1 cellular context compared by ENCODE assay signal in the genomic region with DNA sequence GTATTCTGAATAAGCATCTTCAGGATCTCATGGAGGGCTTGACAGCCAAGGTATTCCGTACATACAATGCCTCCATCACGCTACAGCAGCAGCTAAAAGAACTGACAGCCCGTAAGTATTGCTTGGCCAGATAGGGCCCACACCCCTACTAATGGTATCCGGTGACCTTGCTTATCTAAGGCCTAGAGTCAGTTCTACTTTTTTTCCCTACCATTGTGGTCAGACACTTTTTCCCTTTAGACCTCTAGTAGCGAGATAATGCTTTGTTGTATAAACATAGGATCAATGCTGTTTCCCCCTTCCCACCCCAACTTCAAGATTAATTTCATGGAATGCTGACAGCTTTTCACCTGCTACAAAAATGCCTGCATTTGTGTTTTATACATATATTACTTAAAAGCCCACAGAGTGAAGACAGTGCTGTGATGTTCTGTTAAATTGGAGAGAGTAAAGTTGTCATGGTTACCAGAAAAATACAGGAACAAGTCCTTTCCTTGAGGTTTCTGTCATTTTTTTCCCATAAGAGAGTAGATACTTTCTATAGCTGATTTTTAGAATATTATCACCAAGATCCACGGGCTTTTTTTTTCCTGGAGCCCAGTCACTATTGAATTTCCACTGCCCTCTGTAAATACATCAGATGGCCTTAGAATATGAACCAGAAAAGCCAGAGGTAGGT.
A peak's percentile ranks its signal among the peaks of the same experiment; 100 is the strongest.
TF ChIP-seq lines count a peak whose summit lies in the region.

No MANE protein-coding gene starts in this region.

TF ChIP-seq in K562, 482 proteins besides CTCF, POLR2A, EP300 and RAD21 (continued from another document and continues in another):
- TF ChIP-seq, protein P1, sequence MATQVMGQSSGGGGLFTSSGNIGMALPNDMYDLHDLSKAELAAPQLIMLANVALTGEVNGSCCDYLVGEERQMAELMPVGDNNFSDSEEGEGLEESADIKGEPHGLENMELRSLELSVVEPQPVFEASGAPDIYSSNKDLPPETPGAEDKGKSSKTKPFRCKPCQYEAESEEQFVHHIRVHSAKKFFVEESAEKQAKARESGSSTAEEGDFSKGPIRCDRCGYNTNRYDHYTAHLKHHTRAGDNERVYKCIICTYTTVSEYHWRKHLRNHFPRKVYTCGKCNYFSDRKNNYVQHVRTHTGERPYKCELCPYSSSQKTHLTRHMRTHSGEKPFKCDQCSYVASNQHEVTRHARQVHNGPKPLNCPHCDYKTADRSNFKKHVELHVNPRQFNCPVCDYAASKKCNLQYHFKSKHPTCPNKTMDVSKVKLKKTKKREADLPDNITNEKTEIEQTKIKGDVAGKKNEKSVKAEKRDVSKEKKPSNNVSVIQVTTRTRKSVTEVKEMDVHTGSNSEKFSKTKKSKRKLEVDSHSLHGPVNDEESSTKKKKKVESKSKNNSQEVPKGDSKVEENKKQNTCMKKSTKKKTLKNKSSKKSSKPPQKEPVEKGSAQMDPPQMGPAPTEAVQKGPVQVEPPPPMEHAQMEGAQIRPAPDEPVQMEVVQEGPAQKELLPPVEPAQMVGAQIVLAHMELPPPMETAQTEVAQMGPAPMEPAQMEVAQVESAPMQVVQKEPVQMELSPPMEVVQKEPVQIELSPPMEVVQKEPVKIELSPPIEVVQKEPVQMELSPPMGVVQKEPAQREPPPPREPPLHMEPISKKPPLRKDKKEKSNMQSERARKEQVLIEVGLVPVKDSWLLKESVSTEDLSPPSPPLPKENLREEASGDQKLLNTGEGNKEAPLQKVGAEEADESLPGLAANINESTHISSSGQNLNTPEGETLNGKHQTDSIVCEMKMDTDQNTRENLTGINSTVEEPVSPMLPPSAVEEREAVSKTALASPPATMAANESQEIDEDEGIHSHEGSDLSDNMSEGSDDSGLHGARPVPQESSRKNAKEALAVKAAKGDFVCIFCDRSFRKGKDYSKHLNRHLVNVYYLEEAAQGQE (CRISPR knock-in tag; IDR thresholded peaks at IDR 0.05; ENCODE audit: low read depth), result no peak
- no peak for TF ChIP-seq RHOXF2B (CRISPR knock-in tag; conservative IDR thresholded peaks at IDR 0.05)
- peak; percentile 92 for TF ChIP-seq NCOR1 (IDR thresholded peaks at IDR 0.05)
- peak; percentile 60 for TF ChIP-seq NFIC (IDR thresholded peaks at IDR 0.05)
- no peak for TF ChIP-seq HNRNPUL1 (IDR thresholded peaks at IDR 0.05; ENCODE audit: low read length)
- no peak for TF ChIP-seq BCL6 (CRISPR knock-in tag; IDR thresholded peaks at IDR 0.05)
- no peak for TF ChIP-seq NRF1 (conservative IDR thresholded peaks at IDR 0.05 in 1 of 2, IDR thresholded peaks at IDR 0.05 in 1 of 2)
- 0 out of 2 replicates have a peak, but pooled peaks have one; percentile 30 for TF ChIP-seq PHB2 (IDR thresholded peaks at IDR 0.05; ENCODE audit: low read depth)
- peak; percentile 72 for TF ChIP-seq NBN (IDR thresholded peaks at IDR 0.05; ENCODE audit: low read depth)
- TF ChIP-seq FOSL1 (tag; conservative IDR thresholded peaks at IDR 0.05), result peak; percentile 54; the same call in 1 of the 2 replicates
- TF ChIP-seq KAT2B (IDR thresholded peaks at IDR 0.05; ENCODE audit: low read depth, low read length), result no peak
- TF ChIP-seq, protein P2, sequence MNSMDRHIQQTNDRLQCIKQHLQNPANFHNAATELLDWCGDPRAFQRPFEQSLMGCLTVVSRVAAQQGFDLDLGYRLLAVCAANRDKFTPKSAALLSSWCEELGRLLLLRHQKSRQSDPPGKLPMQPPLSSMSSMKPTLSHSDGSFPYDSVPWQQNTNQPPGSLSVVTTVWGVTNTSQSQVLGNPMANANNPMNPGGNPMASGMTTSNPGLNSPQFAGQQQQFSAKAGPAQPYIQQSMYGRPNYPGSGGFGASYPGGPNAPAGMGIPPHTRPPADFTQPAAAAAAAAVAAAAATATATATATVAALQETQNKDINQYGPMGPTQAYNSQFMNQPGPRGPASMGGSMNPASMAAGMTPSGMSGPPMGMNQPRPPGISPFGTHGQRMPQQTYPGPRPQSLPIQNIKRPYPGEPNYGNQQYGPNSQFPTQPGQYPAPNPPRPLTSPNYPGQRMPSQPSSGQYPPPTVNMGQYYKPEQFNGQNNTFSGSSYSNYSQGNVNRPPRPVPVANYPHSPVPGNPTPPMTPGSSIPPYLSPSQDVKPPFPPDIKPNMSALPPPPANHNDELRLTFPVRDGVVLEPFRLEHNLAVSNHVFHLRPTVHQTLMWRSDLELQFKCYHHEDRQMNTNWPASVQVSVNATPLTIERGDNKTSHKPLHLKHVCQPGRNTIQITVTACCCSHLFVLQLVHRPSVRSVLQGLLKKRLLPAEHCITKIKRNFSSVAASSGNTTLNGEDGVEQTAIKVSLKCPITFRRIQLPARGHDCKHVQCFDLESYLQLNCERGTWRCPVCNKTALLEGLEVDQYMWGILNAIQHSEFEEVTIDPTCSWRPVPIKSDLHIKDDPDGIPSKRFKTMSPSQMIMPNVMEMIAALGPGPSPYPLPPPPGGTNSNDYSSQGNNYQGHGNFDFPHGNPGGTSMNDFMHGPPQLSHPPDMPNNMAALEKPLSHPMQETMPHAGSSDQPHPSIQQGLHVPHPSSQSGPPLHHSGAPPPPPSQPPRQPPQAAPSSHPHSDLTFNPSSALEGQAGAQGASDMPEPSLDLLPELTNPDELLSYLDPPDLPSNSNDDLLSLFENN (IDR thresholded peaks at IDR 0.05; ENCODE audit: low read depth in 2 of 2, low read length in 2 of 2), result peak in 1 of 2 experiments; percentile 73; a peak in 1 of 4 replicates
- peak; percentile 80 for TF ChIP-seq SMAD4 (CRISPR knock-in tag; conservative IDR thresholded peaks at IDR 0.05)
- no peak for TF ChIP-seq MCM3 (IDR thresholded peaks at IDR 0.05)
- TF ChIP-seq, protein P3, sequence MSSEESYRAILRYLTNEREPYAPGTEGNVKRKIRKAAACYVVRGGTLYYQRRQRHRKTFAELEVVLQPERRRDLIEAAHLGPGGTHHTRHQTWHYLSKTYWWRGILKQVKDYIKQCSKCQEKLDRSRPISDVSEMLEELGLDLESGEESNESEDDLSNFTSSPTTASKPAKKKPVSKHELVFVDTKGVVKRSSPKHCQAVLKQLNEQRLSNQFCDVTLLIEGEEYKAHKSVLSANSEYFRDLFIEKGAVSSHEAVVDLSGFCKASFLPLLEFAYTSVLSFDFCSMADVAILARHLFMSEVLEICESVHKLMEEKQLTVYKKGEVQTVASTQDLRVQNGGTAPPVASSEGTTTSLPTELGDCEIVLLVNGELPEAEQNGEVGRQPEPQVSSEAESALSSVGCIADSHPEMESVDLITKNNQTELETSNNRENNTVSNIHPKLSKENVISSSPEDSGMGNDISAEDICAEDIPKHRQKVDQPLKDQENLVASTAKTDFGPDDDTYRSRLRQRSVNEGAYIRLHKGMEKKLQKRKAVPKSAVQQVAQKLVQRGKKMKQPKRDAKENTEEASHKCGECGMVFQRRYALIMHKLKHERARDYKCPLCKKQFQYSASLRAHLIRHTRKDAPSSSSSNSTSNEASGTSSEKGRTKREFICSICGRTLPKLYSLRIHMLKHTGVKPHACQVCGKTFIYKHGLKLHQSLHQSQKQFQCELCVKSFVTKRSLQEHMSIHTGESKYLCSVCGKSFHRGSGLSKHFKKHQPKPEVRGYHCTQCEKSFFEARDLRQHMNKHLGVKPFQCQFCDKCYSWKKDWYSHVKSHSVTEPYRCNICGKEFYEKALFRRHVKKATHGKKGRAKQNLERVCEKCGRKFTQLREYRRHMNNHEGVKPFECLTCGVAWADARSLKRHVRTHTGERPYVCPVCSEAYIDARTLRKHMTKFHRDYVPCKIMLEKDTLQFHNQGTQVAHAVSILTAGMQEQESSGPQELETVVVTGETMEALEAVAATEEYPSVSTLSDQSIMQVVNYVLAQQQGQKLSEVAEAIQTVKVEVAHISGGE (CRISPR knock-in tag; IDR thresholded peaks at IDR 0.05), result peak in 1 of 3 experiments; percentile 22; a peak in 1 of 6 replicates
- TF ChIP-seq, protein P4, sequence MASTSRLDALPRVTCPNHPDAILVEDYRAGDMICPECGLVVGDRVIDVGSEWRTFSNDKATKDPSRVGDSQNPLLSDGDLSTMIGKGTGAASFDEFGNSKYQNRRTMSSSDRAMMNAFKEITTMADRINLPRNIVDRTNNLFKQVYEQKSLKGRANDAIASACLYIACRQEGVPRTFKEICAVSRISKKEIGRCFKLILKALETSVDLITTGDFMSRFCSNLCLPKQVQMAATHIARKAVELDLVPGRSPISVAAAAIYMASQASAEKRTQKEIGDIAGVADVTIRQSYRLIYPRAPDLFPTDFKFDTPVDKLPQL (IDR thresholded peaks at IDR 0.05; ENCODE audit: extremely low read depth, insufficient read length), result no peak
- TF ChIP-seq HEY1 (CRISPR knock-in tag; IDR thresholded peaks at IDR 0.05; ENCODE audit: borderline replicate concordance), result no peak
- TF ChIP-seq HDGF (IDR thresholded peaks at IDR 0.05), result no peak
- no peak for TF ChIP-seq HCFC1 (IDR thresholded peaks at IDR 0.05; ENCODE audit: low read depth, low read length)
- peak; percentile 44 for TF ChIP-seq HMGN3 (IDR thresholded peaks at IDR 0.05; ENCODE audit: borderline replicate concordance, extremely low read depth, insufficient read length, low read depth, low read length)
- no peak for TF ChIP-seq TCFL5 (CRISPR knock-in tag; conservative IDR thresholded peaks at IDR 0.05)
- TF ChIP-seq, protein P5, sequence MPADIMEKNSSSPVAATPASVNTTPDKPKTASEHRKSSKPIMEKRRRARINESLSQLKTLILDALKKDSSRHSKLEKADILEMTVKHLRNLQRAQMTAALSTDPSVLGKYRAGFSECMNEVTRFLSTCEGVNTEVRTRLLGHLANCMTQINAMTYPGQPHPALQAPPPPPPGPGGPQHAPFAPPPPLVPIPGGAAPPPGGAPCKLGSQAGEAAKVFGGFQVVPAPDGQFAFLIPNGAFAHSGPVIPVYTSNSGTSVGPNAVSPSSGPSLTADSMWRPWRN (IDR thresholded peaks at IDR 0.05; ENCODE audit: low read depth), result no peak
- peak; percentile 51; the same call in 1 of the 2 replicates for TF ChIP-seq RNF2 (IDR thresholded peaks at IDR 0.05)
- peak; percentile 94 for TF ChIP-seq DPF2 (IDR thresholded peaks at IDR 0.05)
- TF ChIP-seq KDM5B (IDR thresholded peaks at IDR 0.05; ENCODE audit: insufficient replicate concordance, low read depth, low read length), result no peak
- TF ChIP-seq, protein P6, sequence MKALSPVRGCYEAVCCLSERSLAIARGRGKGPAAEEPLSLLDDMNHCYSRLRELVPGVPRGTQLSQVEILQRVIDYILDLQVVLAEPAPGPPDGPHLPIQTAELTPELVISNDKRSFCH (CRISPR knock-in tag; IDR thresholded peaks at IDR 0.05), result no peak
- TF ChIP-seq, protein P6 (tag; IDR thresholded peaks at IDR 0.05), result peak; percentile 73; the same call in 1 of the 2 replicates
- peak; percentile 86 for TF ChIP-seq ETV1 (tag; conservative IDR thresholded peaks at IDR 0.05; ENCODE audit: low read depth)
- peak; percentile 94 for TF ChIP-seq SMARCA4 (IDR thresholded peaks at IDR 0.05)
- TF ChIP-seq, protein P7, sequence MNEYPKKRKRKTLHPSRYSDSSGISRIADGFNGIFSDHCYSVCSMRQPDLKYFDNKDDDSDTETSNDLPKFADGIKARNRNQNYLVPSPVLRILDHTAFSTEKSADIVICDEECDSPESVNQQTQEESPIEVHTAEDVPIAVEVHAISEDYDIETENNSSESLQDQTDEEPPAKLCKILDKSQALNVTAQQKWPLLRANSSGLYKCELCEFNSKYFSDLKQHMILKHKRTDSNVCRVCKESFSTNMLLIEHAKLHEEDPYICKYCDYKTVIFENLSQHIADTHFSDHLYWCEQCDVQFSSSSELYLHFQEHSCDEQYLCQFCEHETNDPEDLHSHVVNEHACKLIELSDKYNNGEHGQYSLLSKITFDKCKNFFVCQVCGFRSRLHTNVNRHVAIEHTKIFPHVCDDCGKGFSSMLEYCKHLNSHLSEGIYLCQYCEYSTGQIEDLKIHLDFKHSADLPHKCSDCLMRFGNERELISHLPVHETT (CRISPR knock-in tag; conservative IDR thresholded peaks at IDR 0.05 in 1 of 2, IDR thresholded peaks at IDR 0.05 in 1 of 2), result peak in 1 of 2 experiments; percentile 62; a peak in 2 of 4 replicates
- TF ChIP-seq, protein P8, sequence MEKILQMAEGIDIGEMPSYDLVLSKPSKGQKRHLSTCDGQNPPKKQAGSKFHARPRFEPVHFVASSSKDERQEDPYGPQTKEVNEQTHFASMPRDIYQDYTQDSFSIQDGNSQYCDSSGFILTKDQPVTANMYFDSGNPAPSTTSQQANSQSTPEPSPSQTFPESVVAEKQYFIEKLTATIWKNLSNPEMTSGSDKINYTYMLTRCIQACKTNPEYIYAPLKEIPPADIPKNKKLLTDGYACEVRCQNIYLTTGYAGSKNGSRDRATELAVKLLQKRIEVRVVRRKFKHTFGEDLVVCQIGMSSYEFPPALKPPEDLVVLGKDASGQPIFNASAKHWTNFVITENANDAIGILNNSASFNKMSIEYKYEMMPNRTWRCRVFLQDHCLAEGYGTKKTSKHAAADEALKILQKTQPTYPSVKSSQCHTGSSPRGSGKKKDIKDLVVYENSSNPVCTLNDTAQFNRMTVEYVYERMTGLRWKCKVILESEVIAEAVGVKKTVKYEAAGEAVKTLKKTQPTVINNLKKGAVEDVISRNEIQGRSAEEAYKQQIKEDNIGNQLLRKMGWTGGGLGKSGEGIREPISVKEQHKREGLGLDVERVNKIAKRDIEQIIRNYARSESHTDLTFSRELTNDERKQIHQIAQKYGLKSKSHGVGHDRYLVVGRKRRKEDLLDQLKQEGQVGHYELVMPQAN (IDR thresholded peaks at IDR 0.05; ENCODE audit: borderline replicate concordance), result no peak
- peak; percentile 87 for TF ChIP-seq CTBP1 (IDR thresholded peaks at IDR 0.05; ENCODE audit: borderline replicate concordance)
- peak; percentile 28; the same call in 1 of the 2 replicates for TF ChIP-seq SPI1 (IDR thresholded peaks at IDR 0.05; ENCODE audit: borderline replicate concordance, low read depth, low read length)
- peak; percentile 63 for TF ChIP-seq CXXC5 (CRISPR knock-in tag; IDR thresholded peaks at IDR 0.05)
- peak; percentile 74 for TF ChIP-seq BCOR (IDR thresholded peaks at IDR 0.05)
- TF ChIP-seq ZNF124 (CRISPR knock-in tag; IDR thresholded peaks at IDR 0.05), result no peak
- TF ChIP-seq ZNF384 (IDR thresholded peaks at IDR 0.05; ENCODE audit: low read depth, low read length), result peak; percentile 89
- TF ChIP-seq, protein P9, sequence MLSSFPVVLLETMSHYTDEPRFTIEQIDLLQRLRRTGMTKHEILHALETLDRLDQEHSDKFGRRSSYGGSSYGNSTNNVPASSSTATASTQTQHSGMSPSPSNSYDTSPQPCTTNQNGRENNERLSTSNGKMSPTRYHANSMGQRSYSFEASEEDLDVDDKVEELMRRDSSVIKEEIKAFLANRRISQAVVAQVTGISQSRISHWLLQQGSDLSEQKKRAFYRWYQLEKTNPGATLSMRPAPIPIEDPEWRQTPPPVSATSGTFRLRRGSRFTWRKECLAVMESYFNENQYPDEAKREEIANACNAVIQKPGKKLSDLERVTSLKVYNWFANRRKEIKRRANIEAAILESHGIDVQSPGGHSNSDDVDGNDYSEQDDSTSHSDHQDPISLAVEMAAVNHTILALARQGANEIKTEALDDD (IDR thresholded peaks at IDR 0.05), result peak; percentile 89; the same call in 1 of the 2 replicates
- no peak for TF ChIP-seq ZNF76 (CRISPR knock-in tag; IDR thresholded peaks at IDR 0.05; ENCODE audit: borderline replicate concordance)
- peak; percentile 84 for TF ChIP-seq KLF16 (IDR thresholded peaks at IDR 0.05)
- TF ChIP-seq ELF1 (tag; IDR thresholded peaks at IDR 0.05), result 0 out of 2 replicates have a peak, but pooled peaks have one; percentile 23
- TF ChIP-seq NEUROD1 (IDR thresholded peaks at IDR 0.05; ENCODE audit: borderline replicate concordance, low read depth, low read length, partially characterized antibody), result peak; percentile 54
- TF ChIP-seq TRIM24 (IDR thresholded peaks at IDR 0.05), result peak; percentile 45 to 80; a peak in 3 of 4 replicates
- TF ChIP-seq SMARCC2 (IDR thresholded peaks at IDR 0.05; ENCODE audit: low read depth), result peak; percentile 62; the same call in 1 of the 2 replicates
- peak; percentile 67; the same call in 1 of the 2 replicates for TF ChIP-seq FOXJ3 (CRISPR knock-in tag; IDR thresholded peaks at IDR 0.05)
- peak; percentile 85 for TF ChIP-seq TAL1 (IDR thresholded peaks at IDR 0.05)
- TF ChIP-seq ARNT (IDR thresholded peaks at IDR 0.05), result peak in 1 of 2 experiments; percentile 70; a peak in 2 of 4 replicates
